Comparison of ENCODE assay signal across 7 cellular contexts in genomic region chr1:27644369-27645070, GRCh38. TPM values are rescaled to one million over a fixed set of nuclear protein-coding genes. Genes with fewer than 3 reads are reported as not detected.
"Had no signal": no experiment of that assay in that cellular context is flagged by ENCODE, and none has a peak within 500 bp of the region (broad histone marks: within the 10 kb centered on the region; RNA-seq: fewer than 3 reads in every experiment).

No MANE protein-coding gene starts in this region.

- H3K4me3 ChIP-seq: esophagus squamous epithelium, lower lobe of right lung, sigmoid colon, upper lobe of left lung had no signal

- H3K36me3 ChIP-seq: esophagus squamous epithelium, lower lobe of right lung, sigmoid colon, upper lobe of left lung had no signal

- DNase-seq: esophagus squamous epithelium, sigmoid colon had no signal

- H3K4me3 Mint-ChIP-seq: activated naive CD4-positive, alpha-beta T cell treated with anti-CD3 and anti-CD28 coated beads, Interleukin-2, amount 50 U/mL, for 24 hours; naive B cell had no signal

- H3K36me3 Mint-ChIP-seq: activated naive CD4-positive, alpha-beta T cell treated with anti-CD3 and anti-CD28 coated beads, Interleukin-2, amount 50 U/mL, for 24 hours; naive B cell had no signal

- H3K9me3 ChIP-seq: esophagus squamous epithelium, lower lobe of right lung, sigmoid colon, upper lobe of left lung had no signal

- H3K27me3 Mint-ChIP-seq: activated naive CD4-positive, alpha-beta T cell treated with anti-CD3 and anti-CD28 coated beads, Interleukin-2, amount 50 U/mL, for 24 hours; naive B cell had no signal

- H3K27ac ChIP-seq: esophagus squamous epithelium, lower lobe of right lung, sigmoid colon, upper lobe of left lung had no signal

- H3K27ac Mint-ChIP-seq: activated naive CD4-positive, alpha-beta T cell treated with anti-CD3 and anti-CD28 coated beads, Interleukin-2, amount 50 U/mL, for 24 hours had no signal

- H3K9me3 Mint-ChIP-seq: activated naive CD4-positive, alpha-beta T cell treated with anti-CD3 and anti-CD28 coated beads, Interleukin-2, amount 50 U/mL, for 24 hours; naive B cell had no signal

- H3K27me3 ChIP-seq: esophagus squamous epithelium, sigmoid colon, upper lobe of left lung had no signal

RNA-seq across cellular contexts. Expression of gene FGR, which starts 9.5 kb away (rescaled TPM):
- total RNA-seq: osteocyte had no signal
